8 cellular contexts compared by ENCODE assay signal in the genomic region with DNA sequence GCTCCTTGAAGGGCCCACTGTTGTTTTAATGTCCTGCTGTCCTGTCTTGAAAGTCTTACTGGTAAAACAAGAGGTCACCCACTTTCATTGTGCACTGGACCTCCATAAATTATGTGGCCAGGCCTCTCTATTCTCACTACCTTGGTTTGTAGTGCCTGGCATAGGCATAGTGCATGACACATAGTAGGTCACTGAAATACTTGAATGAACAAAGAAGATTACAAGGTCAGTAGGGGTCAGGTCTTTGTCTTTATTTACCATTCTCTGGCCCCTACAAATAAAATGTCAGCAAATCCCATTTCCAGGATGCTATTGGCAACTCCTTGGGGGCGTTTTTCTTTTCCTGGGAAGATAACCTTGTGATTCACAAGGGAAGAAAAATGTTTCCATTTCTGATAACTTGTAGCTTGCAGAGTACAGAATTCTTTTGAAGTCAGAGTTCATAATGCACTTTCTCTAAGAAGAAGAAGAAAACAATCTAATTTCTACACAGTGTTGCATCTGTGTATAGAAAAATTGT. TPM values are rescaled to one million over a fixed set of nuclear protein-coding genes. Genes with fewer than 3 reads are reported as not detected.
DNase-seq lines count a peak whose midpoint lies in the region; ATAC-seq and TF ChIP-seq lines count a peak whose summit lies in the region.

No MANE protein-coding gene starts in this region.

- no peak overlapping the region for H2AFZ ChIP-seq in SU-DHL-6 (ENCODE audit: low read depth, low read length, severe bottlenecking)

- intact Hi-C loops in esophagus squamous epithelium (cut with DNase I) (no loop called here), psoas muscle (cut with DNase I) (loop anchor here in 1 of 2 donors (2.0 to 5.0 kb wide), 2 partner anchors 63 to 149 kb away; a partner anchor contains a TSS)

- DNase-seq in GM12865 (ENCODE audit: low read depth) (no peak), esophagus squamous epithelium (lab: John Stamatoyannopoulos, UW) (no peak), psoas muscle (no peak), NCI-H748 treated with DMSO at 0.1 percent for 48 hours (lab: John Stamatoyannopoulos, UW) (no peak)
- DNase-seq in activated effector memory CD4-positive, alpha-beta T cell treated with anti-CD3 and anti-CD28 coated beads, Interleukin-2, amount 50 U/mL, for 16 hours, result no peak

- H3K9me2 ChIP-seq in SU-DHL-6 (replicated peaks; ENCODE audit: insufficient read depth, low read length), result no peaks in the 10 kb centered on the region

- no peaks in the 10 kb centered on the region for H3K36me3 ChIP-seq in SU-DHL-6 (ENCODE audit: low read length)
- H3K36me3 ChIP-seq in esophagus squamous epithelium, result peaks cover 8 to 32% (median 13%) of the 10 kb centered on the region in 3 donors
- H3K36me3 ChIP-seq in psoas muscle (ENCODE audit: insufficient read depth in 1 of 2, low read depth in 1 of 2), result peaks cover 0 to 15% of the 10 kb centered on the region in 2 donors

- H3K4me1 ChIP-seq in esophagus squamous epithelium (peaks cover 11 to 51% (median 21%) of the 10 kb centered on the region in 3 donors), psoas muscle (peaks cover 9% of the 10 kb centered on the region)

- 45 to 67% methylated on average over 1 of the region's 1 CpG for WGBS in esophagus squamous epithelium, 2 donors
- WGBS in psoas muscle, 3 donors, result 68 to 91% (median 80%) methylated on average over 1 of the region's 1 CpG

- no peak for ATAC-seq in psoas muscle
- ATAC-seq in GM18870 (IDR thresholded peaks at IDR 0.05; ENCODE audit: unreplicated experiment), result no peak
- ATAC-seq in HG02981 (IDR thresholded peaks at IDR 0.05; ENCODE audit: unreplicated experiment), result no peak

- H3K4me3 ChIP-seq in GM12865 (ENCODE audit: low read depth, low read length), result peak overlapping the region; percentile 89
- peak overlapping the region; percentile 83 for H3K4me3 ChIP-seq in SU-DHL-6 (ENCODE audit: insufficient read depth, low read length, poor library complexity, severe bottlenecking)
- H3K4me3 ChIP-seq in esophagus squamous epithelium, result peak overlapping the region; percentile 73 to 97 (median 90)
- H3K4me3 ChIP-seq in psoas muscle, result peak overlapping the region; percentile 93

- H3K79me2 ChIP-seq in SU-DHL-6 (ENCODE audit: insufficient read depth, low read length), result 0 out of 2 replicates have a peak, but pooled peaks cover 5% of the 10 kb centered on the region

- H3K27me3 ChIP-seq in SU-DHL-6 (ENCODE audit: low read length) (no peaks in the 10 kb centered on the region), esophagus squamous epithelium (no peaks in the 10 kb centered on the region), psoas muscle (ENCODE audit: insufficient read depth in 3 of 3, low read length in 2 of 3) (no peaks in the 10 kb centered on the region)

- H3K9ac ChIP-seq in SU-DHL-6 (ENCODE audit: low read length), result peak overlapping the region; percentile 79

- H3K27ac ChIP-seq in SU-DHL-6 (ENCODE audit: low read depth, low read length) (no peak overlapping the region), esophagus squamous epithelium (peak overlapping the region in 3 of 4 donors; percentile 90 to 97 (median 94)), psoas muscle (no peak overlapping the region)

- TF ChIP-seq POLR2A in esophagus squamous epithelium (IDR thresholded peaks at IDR 0.05), result no peak

- no peak for TF ChIP-seq CTCF in GM12865 (IDR thresholded peaks at IDR 0.05; ENCODE audit: insufficient read depth, low read depth, low read length, missing control alignments)
- no peak for TF ChIP-seq CTCF in SU-DHL-6 (IDR thresholded peaks at IDR 0.05; ENCODE audit: insufficient read depth, low read length, poor library complexity, severe bottlenecking)
- no peak for TF ChIP-seq CTCF in esophagus squamous epithelium (IDR thresholded peaks at IDR 0.05)
- TF ChIP-seq CTCF in psoas muscle (IDR thresholded peaks at IDR 0.05), result no peak

- no peaks in the 10 kb centered on the region for H3F3A ChIP-seq in SU-DHL-6 (ENCODE audit: insufficient read depth)

- H3K9me3 ChIP-seq in SU-DHL-6 (ENCODE audit: insufficient read depth, low read length), result no peaks in the 10 kb centered on the region
- no peaks in the 10 kb centered on the region for H3K9me3 ChIP-seq in esophagus squamous epithelium
- no peaks in the 10 kb centered on the region for H3K9me3 ChIP-seq in psoas muscle

- H3K4me2 ChIP-seq in SU-DHL-6 (ENCODE audit: low read depth, low read length, poor library complexity, severe bottlenecking), result peak overlapping the region; percentile 94

- H4K20me1 ChIP-seq in SU-DHL-6 (ENCODE audit: low read depth, low read length), result no peaks in the 10 kb centered on the region; the same call in 1 of the 2 replicates

RNA-seq across cellular contexts. Expression of a gene that starts 1.4 kb away (rescaled TPM):
- 100 to 1,000 TPM in 2 of 4 donors, 10 to 100 TPM in 2; 65.6 to 127 (median 93.6) TPM for total RNA-seq in esophagus squamous epithelium
- 1 to 10 TPM; 2.5 to 4.7 (median 4.0) TPM for total RNA-seq in psoas muscle
- polyA plus RNA-seq in psoas muscle, result 1 to 10 TPM; 1.1 to 1.8 (median 1.4) TPM

Comparison
In these comparisons a context has a peak if more than half of its experiments do, and no peak if none do; other contexts are left out.
1. H3K27ac ChIP-seq: peak in esophagus squamous epithelium (3 of 4); none in SU-DHL-6 (single experiment) and psoas muscle (single experiment).
2. RNA of a gene that starts 1.4 kb away (total RNA-seq): 65.6 to 127 TPM in esophagus squamous epithelium; 2.5 to 4.7 TPM in psoas muscle; every median in the first group is over 10 times any median in the second.
3. Peak in every context shown above with its lines, with median percentiles within 50 percentile points of each other: H3K4me3 ChIP-seq.